Comparison of ENCODE assay signal across 1 cellular context in genomic region chr6:167238169-167238693, GRCh38.
TF ChIP-seq lines count a peak whose summit lies in the region.

No MANE protein-coding gene starts in this region.

TF ChIP-seq in HepG2, 621 proteins besides CTCF, POLR2A, EP300 and RAD21 (continued from another document and continues in another):
- TF ChIP-seq, protein P1, sequence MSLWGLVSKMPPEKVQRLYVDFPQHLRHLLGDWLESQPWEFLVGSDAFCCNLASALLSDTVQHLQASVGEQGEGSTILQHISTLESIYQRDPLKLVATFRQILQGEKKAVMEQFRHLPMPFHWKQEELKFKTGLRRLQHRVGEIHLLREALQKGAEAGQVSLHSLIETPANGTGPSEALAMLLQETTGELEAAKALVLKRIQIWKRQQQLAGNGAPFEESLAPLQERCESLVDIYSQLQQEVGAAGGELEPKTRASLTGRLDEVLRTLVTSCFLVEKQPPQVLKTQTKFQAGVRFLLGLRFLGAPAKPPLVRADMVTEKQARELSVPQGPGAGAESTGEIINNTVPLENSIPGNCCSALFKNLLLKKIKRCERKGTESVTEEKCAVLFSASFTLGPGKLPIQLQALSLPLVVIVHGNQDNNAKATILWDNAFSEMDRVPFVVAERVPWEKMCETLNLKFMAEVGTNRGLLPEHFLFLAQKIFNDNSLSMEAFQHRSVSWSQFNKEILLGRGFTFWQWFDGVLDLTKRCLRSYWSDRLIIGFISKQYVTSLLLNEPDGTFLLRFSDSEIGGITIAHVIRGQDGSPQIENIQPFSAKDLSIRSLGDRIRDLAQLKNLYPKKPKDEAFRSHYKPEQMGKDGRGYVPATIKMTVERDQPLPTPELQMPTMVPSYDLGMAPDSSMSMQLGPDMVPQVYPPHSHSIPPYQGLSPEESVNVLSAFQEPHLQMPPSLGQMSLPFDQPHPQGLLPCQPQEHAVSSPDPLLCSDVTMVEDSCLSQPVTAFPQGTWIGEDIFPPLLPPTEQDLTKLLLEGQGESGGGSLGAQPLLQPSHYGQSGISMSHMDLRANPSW (CRISPR knock-in tag; IDR thresholded peaks at IDR 0.05; ENCODE audit: borderline replicate concordance) = no peak
- no peak for TF ChIP-seq ZKSCAN5 (CRISPR knock-in tag; IDR thresholded peaks at IDR 0.05)
- TF ChIP-seq, protein P2, sequence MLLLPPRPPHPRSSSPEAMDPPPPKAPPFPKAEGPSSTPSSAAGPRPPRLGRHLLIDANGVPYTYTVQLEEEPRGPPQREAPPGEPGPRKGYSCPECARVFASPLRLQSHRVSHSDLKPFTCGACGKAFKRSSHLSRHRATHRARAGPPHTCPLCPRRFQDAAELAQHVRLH (CRISPR knock-in tag; IDR thresholded peaks at IDR 0.05; ENCODE audit: borderline replicate concordance, low read depth) = peak; percentile 50; the same call in 1 of the 2 replicates
- no peak for TF ChIP-seq ZNF24 (IDR thresholded peaks at IDR 0.05)
- no peak for TF ChIP-seq ZNF775 (CRISPR knock-in tag; IDR thresholded peaks at IDR 0.05; ENCODE audit: borderline replicate concordance)
- 0 out of 2 replicates have a peak, but pooled peaks have one; percentile 64 for TF ChIP-seq ZSCAN5A (CRISPR knock-in tag; IDR thresholded peaks at IDR 0.05; ENCODE audit: borderline replicate concordance)
- 0 out of 2 replicates have a peak, but pooled peaks have one; percentile 55 for TF ChIP-seq ZC3H13 (CRISPR knock-in tag; IDR thresholded peaks at IDR 0.05)
- TF ChIP-seq GLI4 (CRISPR knock-in tag; IDR thresholded peaks at IDR 0.05; ENCODE audit: borderline replicate concordance) = no peak
- no peak for TF ChIP-seq YY1 (IDR thresholded peaks at IDR 0.05; ENCODE audit: insufficient read depth, insufficient replicate concordance, low read depth, low read length)
- no peak for TF ChIP-seq ZFAT (CRISPR knock-in tag; conservative IDR thresholded peaks at IDR 0.05)
- no peak for TF ChIP-seq IKZF4 (CRISPR knock-in tag; IDR thresholded peaks at IDR 0.05; ENCODE audit: borderline replicate concordance, low read depth, not compliant biosample characterization)
- TF ChIP-seq, protein P3, sequence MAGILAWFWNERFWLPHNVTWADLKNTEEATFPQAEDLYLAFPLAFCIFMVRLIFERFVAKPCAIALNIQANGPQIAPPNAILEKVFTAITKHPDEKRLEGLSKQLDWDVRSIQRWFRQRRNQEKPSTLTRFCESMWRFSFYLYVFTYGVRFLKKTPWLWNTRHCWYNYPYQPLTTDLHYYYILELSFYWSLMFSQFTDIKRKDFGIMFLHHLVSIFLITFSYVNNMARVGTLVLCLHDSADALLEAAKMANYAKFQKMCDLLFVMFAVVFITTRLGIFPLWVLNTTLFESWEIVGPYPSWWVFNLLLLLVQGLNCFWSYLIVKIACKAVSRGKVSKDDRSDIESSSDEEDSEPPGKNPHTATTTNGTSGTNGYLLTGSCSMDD (CRISPR knock-in tag; IDR thresholded peaks at IDR 0.05) = no peak
- no peak; the same call in 1 of the 2 replicates for TF ChIP-seq TGIF2 (CRISPR knock-in tag; IDR thresholded peaks at IDR 0.05)
- TF ChIP-seq, protein P4, sequence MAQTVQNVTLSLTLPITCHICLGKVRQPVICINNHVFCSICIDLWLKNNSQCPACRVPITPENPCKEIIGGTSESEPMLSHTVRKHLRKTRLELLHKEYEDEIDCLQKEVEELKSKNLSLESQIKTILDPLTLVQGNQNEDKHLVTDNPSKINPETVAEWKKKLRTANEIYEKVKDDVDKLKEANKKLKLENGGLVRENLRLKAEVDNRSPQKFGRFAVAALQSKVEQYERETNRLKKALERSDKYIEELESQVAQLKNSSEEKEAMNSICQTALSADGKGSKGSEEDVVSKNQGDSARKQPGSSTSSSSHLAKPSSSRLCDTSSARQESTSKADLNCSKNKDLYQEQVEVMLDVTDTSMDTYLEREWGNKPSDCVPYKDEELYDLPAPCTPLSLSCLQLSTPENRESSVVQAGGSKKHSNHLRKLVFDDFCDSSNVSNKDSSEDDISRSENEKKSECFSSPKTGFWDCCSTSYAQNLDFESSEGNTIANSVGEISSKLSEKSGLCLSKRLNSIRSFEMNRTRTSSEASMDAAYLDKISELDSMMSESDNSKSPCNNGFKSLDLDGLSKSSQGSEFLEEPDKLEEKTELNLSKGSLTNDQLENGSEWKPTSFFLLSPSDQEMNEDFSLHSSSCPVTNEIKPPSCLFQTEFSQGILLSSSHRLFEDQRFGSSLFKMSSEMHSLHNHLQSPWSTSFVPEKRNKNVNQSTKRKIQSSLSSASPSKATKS (CRISPR knock-in tag; IDR thresholded peaks at IDR 0.05) = peak; percentile 72; the same call in 1 of the 2 replicates
- no peak; the same call in 1 of the 2 replicates for TF ChIP-seq SNAPC2 (CRISPR knock-in tag; IDR thresholded peaks at IDR 0.05)
- TF ChIP-seq ZNF337 (CRISPR knock-in tag; IDR thresholded peaks at IDR 0.05; ENCODE audit: borderline replicate concordance, low read depth) = peak; percentile 61; the same call in 1 of the 2 replicates
- TF ChIP-seq GATA4 (IDR thresholded peaks at IDR 0.05; ENCODE audit: borderline replicate concordance, low read depth) = no peak
- no peak for TF ChIP-seq ZNF432 (CRISPR knock-in tag; IDR thresholded peaks at IDR 0.05; ENCODE audit: borderline replicate concordance)
- TF ChIP-seq SATB2 (CRISPR knock-in tag; IDR thresholded peaks at IDR 0.05) = no peak
- peak; percentile 37; the same call in 1 of the 2 replicates for TF ChIP-seq ZNF724P (CRISPR knock-in tag; IDR thresholded peaks at IDR 0.05; ENCODE audit: borderline replicate concordance)
- TF ChIP-seq MAZ (IDR thresholded peaks at IDR 0.05; ENCODE audit: borderline replicate concordance, low read depth, low read length) = 0 out of 2 replicates have a peak, but pooled peaks have one; percentile 0
- no peak for TF ChIP-seq MAZ (CRISPR knock-in tag; IDR thresholded peaks at IDR 0.05; ENCODE audit: low read depth)
- TF ChIP-seq SP140L (CRISPR knock-in tag; IDR thresholded peaks at IDR 0.05; ENCODE audit: borderline replicate concordance) = no peak
- no peak for TF ChIP-seq EHMT2 (IDR thresholded peaks at IDR 0.05; ENCODE audit: borderline replicate concordance, low read depth, low read length)
- no peak for TF ChIP-seq ZNF850 (CRISPR knock-in tag; conservative IDR thresholded peaks at IDR 0.05)
- no peak for TF ChIP-seq POLR2AphosphoS5 (IDR thresholded peaks at IDR 0.05; ENCODE audit: low read depth, low read length)
- no peak for TF ChIP-seq SMAD9 (CRISPR knock-in tag; IDR thresholded peaks at IDR 0.05)
- 0 out of 2 replicates have a peak, but pooled peaks have one; percentile 19 for TF ChIP-seq ZNF605 (CRISPR knock-in tag; IDR thresholded peaks at IDR 0.05)
- no peak for TF ChIP-seq CHCHD3 (CRISPR knock-in tag; IDR thresholded peaks at IDR 0.05)
- TF ChIP-seq ZKSCAN8 (CRISPR knock-in tag; IDR thresholded peaks at IDR 0.05; ENCODE audit: borderline replicate concordance) = peak; percentile 30
- peak; percentile 50; the same call in 1 of the 2 replicates for TF ChIP-seq PATZ1 (CRISPR knock-in tag; IDR thresholded peaks at IDR 0.05)
- no peak for TF ChIP-seq GABPA (IDR thresholded peaks at IDR 0.05; ENCODE audit: low read depth, low read length)
- 0 out of 2 replicates have a peak, but pooled peaks have one; percentile 12 for TF ChIP-seq GABPA (CRISPR knock-in tag; IDR thresholded peaks at IDR 0.05; ENCODE audit: low read depth)
- TF ChIP-seq BORCS8-MEF2B (CRISPR knock-in tag; IDR thresholded peaks at IDR 0.05) = peak; percentile 72; the same call in 1 of the 2 replicates
- no peak; the same call in 1 of the 2 replicates for TF ChIP-seq RORA (CRISPR knock-in tag; IDR thresholded peaks at IDR 0.05)
- no peak for TF ChIP-seq PRMT3 (CRISPR knock-in tag; IDR thresholded peaks at IDR 0.05; ENCODE audit: borderline replicate concordance, low read depth)
- TF ChIP-seq, protein P5, sequence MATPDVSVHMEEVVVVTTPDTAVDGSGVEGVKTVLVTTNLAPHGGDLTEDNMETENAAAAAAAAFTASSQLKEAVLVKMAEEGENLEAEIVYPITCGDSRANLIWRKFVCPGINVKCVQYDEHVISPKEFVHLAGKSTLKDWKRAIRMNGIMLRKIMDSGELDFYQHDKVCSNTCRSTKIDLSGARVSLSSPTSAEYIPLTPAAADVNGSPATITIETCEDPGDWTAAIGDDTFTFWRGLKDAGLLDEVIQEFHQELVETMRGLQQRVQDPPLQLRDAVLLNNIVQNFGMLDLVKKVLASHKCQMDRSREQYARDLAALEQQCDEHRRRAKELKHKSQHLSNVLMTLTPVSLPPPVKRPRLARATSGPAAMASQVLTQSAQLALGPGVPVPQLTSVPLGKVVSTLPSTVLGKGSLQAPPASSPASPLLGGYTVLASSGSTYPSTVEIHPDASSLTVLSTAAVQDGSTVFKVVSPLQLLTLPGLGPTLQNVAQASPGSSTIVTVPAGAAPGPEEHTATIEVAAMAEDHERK (CRISPR knock-in tag; IDR thresholded peaks at IDR 0.05; ENCODE audit: low read depth) = no peak
- TF ChIP-seq CENPX (CRISPR knock-in tag; IDR thresholded peaks at IDR 0.05) = no peak
- TF ChIP-seq ESRRA (CRISPR knock-in tag; IDR thresholded peaks at IDR 0.05; ENCODE audit: low read depth) = peak; percentile 81
- TF ChIP-seq ZNF83 (CRISPR knock-in tag; IDR thresholded peaks at IDR 0.05; ENCODE audit: borderline replicate concordance) = 0 out of 2 replicates have a peak, but pooled peaks have one; percentile 14
- TF ChIP-seq REL (CRISPR knock-in tag; conservative IDR thresholded peaks at IDR 0.05) = no peak
- TF ChIP-seq FOXK1 (CRISPR knock-in tag; IDR thresholded peaks at IDR 0.05; ENCODE audit: borderline replicate concordance, low read depth) = peak; percentile 64; the same call in 1 of the 2 replicates
- TF ChIP-seq MED8 (CRISPR knock-in tag; IDR thresholded peaks at IDR 0.05; ENCODE audit: insufficient replicate concordance) = peak; percentile 38
- TF ChIP-seq ZNF3 (CRISPR knock-in tag; IDR thresholded peaks at IDR 0.05) = no peak
- TF ChIP-seq NR2C2 (CRISPR knock-in tag; IDR thresholded peaks at IDR 0.05; ENCODE audit: borderline replicate concordance) = peak; percentile 79
- TF ChIP-seq TCF7 (IDR thresholded peaks at IDR 0.05; ENCODE audit: low read depth) = peak; percentile 9; the same call in 1 of the 2 replicates
- no peak for TF ChIP-seq KDM6A (CRISPR knock-in tag; IDR thresholded peaks at IDR 0.05; ENCODE audit: low read depth)
- peak; percentile 36; the same call in 1 of the 2 replicates for TF ChIP-seq ZGPAT (CRISPR knock-in tag; IDR thresholded peaks at IDR 0.05)
- no peak for TF ChIP-seq MLX (CRISPR knock-in tag; IDR thresholded peaks at IDR 0.05)
- TF ChIP-seq FOXJ3 (CRISPR knock-in tag; IDR thresholded peaks at IDR 0.05; ENCODE audit: borderline replicate concordance) = peak; percentile 11; the same call in 1 of the 2 replicates
- TF ChIP-seq, protein P6, sequence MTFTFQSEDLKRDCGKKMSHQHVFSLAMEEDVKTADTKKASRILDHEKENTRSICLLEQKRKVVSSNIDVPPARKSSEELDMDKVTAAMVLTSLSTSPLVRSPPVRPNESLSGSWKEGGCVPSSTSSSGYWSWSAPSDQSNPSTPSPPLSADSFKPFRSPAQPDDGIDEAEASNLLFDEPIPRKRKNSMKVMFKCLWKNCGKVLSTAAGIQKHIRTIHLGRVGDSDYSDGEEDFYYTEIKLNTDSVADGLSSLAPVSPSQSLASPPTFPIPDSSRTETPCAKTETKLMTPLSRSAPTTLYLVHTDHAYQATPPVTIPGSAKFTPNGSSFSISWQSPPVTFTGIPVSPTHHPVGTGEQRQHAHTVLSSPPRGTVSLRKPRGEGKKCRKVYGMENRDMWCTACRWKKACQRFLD (CRISPR knock-in tag; IDR thresholded peaks at IDR 0.05; ENCODE audit: borderline replicate concordance) = no peak
- peak; percentile 70 for TF ChIP-seq TARDBP (CRISPR knock-in tag; IDR thresholded peaks at IDR 0.05)
- TF ChIP-seq ZBTB7A (CRISPR knock-in tag; IDR thresholded peaks at IDR 0.05) = no peak
- TF ChIP-seq ELF1 (CRISPR knock-in tag; IDR thresholded peaks at IDR 0.05) = no peak
- peak; percentile 71 for TF ChIP-seq MED1 (CRISPR knock-in tag; IDR thresholded peaks at IDR 0.05)
